Comparison of ENCODE assay signal across 27 cellular contexts in genomic region chr11:47449541-47449940, GRCh38. TPM values are rescaled to one million over a fixed set of nuclear protein-coding genes. Genes with fewer than 3 reads are reported as not detected.
"Had no signal": no experiment of that assay in that cellular context is flagged by ENCODE, and none has a peak within 500 bp of the region (broad histone marks: within the 10 kb centered on the region; RNA-seq: fewer than 3 reads in every experiment).

No MANE protein-coding gene starts in this region.

- DNase-seq: activated CD4-positive, alpha-beta memory T cell treated with anti-CD3 and anti-CD28 coated beads, Interleukin-2, amount 10 ng/mL, durations not matched to agents 7 days and 5 days; activated CD4-positive, alpha-beta T cell treated with anti-CD3 and anti-CD28 coated beads for 36 hours; activated CD4-positive, alpha-beta T cell treated with anti-CD3 and anti-CD28 coated beads, Interleukin-2, amount 50 U/mL, for 1 hour; activated gamma-delta T cell; activated naive CD4-positive, alpha-beta T cell treated with anti-CD3 and anti-CD28 coated beads for 36 hours; activated T-cell treated with anti-CD3 and anti-CD28 coated beads for 4 hours; activated T-cell treated with anti-CD3 and anti-CD28 coated beads, Interleukin-2, amount 50 U/mL, for 48 hours; amygdala; KG1; NCI-H1048; NCI-H1417; NCI-H1930; NCI-H2171; NCI-H345; NCI-H510A; NCI-H526 treated with DMSO at 0.1 percent for 48 hours; NCI-H82; SHP77 treated with DMSO at 0.1 percent for 48 hours; T-helper 1 cell had no signal

- H3K27ac ChIP-seq: VCaP had no signal

- H3K27me3 Mint-ChIP-seq: activated CD4-positive, alpha-beta memory T cell treated with anti-CD3 and anti-CD28 coated beads, Interleukin-2, amount 10 ng/mL, durations not matched to agents 7 days and 5 days; activated CD4-positive, alpha-beta T cell treated with anti-CD3 and anti-CD28 coated beads for 36 hours; activated naive CD8-positive, alpha-beta T cell; activated T-helper 17 cell treated with anti-CD3 and anti-CD28 coated beads, Interleukin-2, amount 50 U/mL, for 72 hours; IgD-negative memory B cell had no signal

- ATAC-seq: activated CD4-positive, alpha-beta T cell treated with anti-CD3 and anti-CD28 coated beads for 36 hours; activated T-helper 17 cell treated with anti-CD3 and anti-CD28 coated beads, Interleukin-2, amount 50 U/mL, for 72 hours had no signal

- H3K4me3 Mint-ChIP-seq: activated CD4-positive, alpha-beta memory T cell treated with anti-CD3 and anti-CD28 coated beads, Interleukin-2, amount 10 ng/mL, durations not matched to agents 7 days and 5 days; activated CD4-positive, alpha-beta T cell treated with anti-CD3 and anti-CD28 coated beads for 36 hours; activated naive CD4-positive, alpha-beta T cell treated with anti-CD3 and anti-CD28 coated beads for 36 hours; activated naive CD8-positive, alpha-beta T cell; activated T-helper 17 cell treated with anti-CD3 and anti-CD28 coated beads, Interleukin-2, amount 50 U/mL, for 72 hours; IgD-negative memory B cell had no signal

- H3K27ac Mint-ChIP-seq: activated CD4-positive, alpha-beta memory T cell treated with anti-CD3 and anti-CD28 coated beads, Interleukin-2, amount 10 ng/mL, durations not matched to agents 7 days and 5 days; activated CD4-positive, alpha-beta T cell treated with anti-CD3 and anti-CD28 coated beads for 36 hours; activated naive CD4-positive, alpha-beta T cell treated with anti-CD3 and anti-CD28 coated beads for 36 hours; activated naive CD8-positive, alpha-beta T cell; activated T-helper 17 cell treated with anti-CD3 and anti-CD28 coated beads, Interleukin-2, amount 50 U/mL, for 72 hours had no signal

- H3K4me1 Mint-ChIP-seq: activated CD4-positive, alpha-beta T cell treated with anti-CD3 and anti-CD28 coated beads for 36 hours had no signal

- H3K9me3 Mint-ChIP-seq: activated CD4-positive, alpha-beta memory T cell treated with anti-CD3 and anti-CD28 coated beads, Interleukin-2, amount 10 ng/mL, durations not matched to agents 7 days and 5 days; activated naive CD4-positive, alpha-beta T cell treated with anti-CD3 and anti-CD28 coated beads for 36 hours; activated T-helper 17 cell treated with anti-CD3 and anti-CD28 coated beads, Interleukin-2, amount 50 U/mL, for 72 hours; brain; IgD-negative memory B cell had no signal

- H3K36me3 Mint-ChIP-seq: activated naive CD8-positive, alpha-beta T cell; brain; IgD-negative memory B cell had no signal

RNA-seq across cellular contexts. Expression of gene RAPSN, which starts 0.6 kb away (rescaled TPM):
- total RNA-seq: activated naive CD4-positive, alpha-beta T cell treated with anti-CD3 and anti-CD28 coated beads for 36 hours; M059J; OCI-LY7; RPMI7951 had no signal
